In genomic region chrX:72269671-72270251, GRCh38 we compare ENCODE assay signal across 12 cellular contexts. TPM values are rescaled to one million over a fixed set of nuclear protein-coding genes. Genes with fewer than 3 reads are reported as not detected.
DNase-seq lines count a peak whose midpoint lies in the region; ATAC-seq and TF ChIP-seq lines count a peak whose summit lies in the region.
"Had no signal": no experiment of that assay in that cellular context is flagged by ENCODE, and none has a peak within 500 bp of the region (broad histone marks: within the 10 kb centered on the region; RNA-seq: fewer than 3 reads in every experiment).

No MANE protein-coding gene starts in this region.

- H3K27ac Mint-ChIP-seq in activated T-cell treated with anti-CD3 and anti-CD28 coated beads, Interleukin-2, amount 50 U/mL, for 72 hours, result peak overlapping the region; percentile 68
- H3K27ac Mint-ChIP-seq: activated B cell treated with CpG ODN at 0.5 μM for 24 hours had no signal

- peaks cover 54% of the 10 kb centered on the region for H3K4me1 Mint-ChIP-seq in activated T-cell treated with anti-CD3 and anti-CD28 coated beads, Interleukin-2, amount 50 U/mL, for 72 hours (ENCODE audit: low read depth)

- H3K4me1 ChIP-seq in ACC112 (ENCODE audit: control insufficient read depth, insufficient read depth, low read length, unreplicated experiment), result peaks cover 60% of the 10 kb centered on the region

- no peak overlapping the region for H2AFZ ChIP-seq in ACC112 (ENCODE audit: low read length, unreplicated experiment)

- no peaks in the 10 kb centered on the region for H3K27me3 ChIP-seq in ACC112 (ENCODE audit: insufficient read depth, low read length)

- peaks cover 21% of the 10 kb centered on the region for H3K79me2 ChIP-seq in ACC112 (ENCODE audit: control insufficient read depth, insufficient read depth, low read length, unreplicated experiment)

- peaks cover 20 to 50% of the 10 kb centered on the region in 2 donors for H3K36me3 Mint-ChIP-seq in activated T-cell treated with anti-CD3 and anti-CD28 coated beads, Interleukin-2, amount 50 U/mL, for 72 hours (ENCODE audit: insufficient read depth in 2 of 2)

- H3K4me3 Mint-ChIP-seq in activated T-cell treated with anti-CD3 and anti-CD28 coated beads, Interleukin-2, amount 50 U/mL, for 72 hours, result no peak overlapping the region
- H3K4me3 Mint-ChIP-seq: activated B cell treated with CpG ODN at 0.5 μM for 24 hours had no signal

- peaks cover 38% of the 10 kb centered on the region; the same call in 1 of the 2 replicates for H3K36me3 ChIP-seq in ACC112 (ENCODE audit: insufficient read depth, low read length)

- peak; percentile 33 for DNase-seq in HFF-Myc (ENCODE audit: extremely low read depth, low read depth)
- peak in 1 of 2 donors; percentile 33 for DNase-seq in activated T-cell treated with anti-CD3 and anti-CD28 coated beads, Interleukin-2, amount 50 U/mL, for 72 hours
- peak; percentile 22 for DNase-seq in hepatic stellate cell (ENCODE audit: low spot score)
- DNase-seq in ureter (ENCODE audit: low spot score), result no peak
- DNase-seq in germinal center (ENCODE audit: low spot score), result no peak
- DNase-seq in NCI-H2227 (lab: John Stamatoyannopoulos, UW; ENCODE audit: unreplicated experiment), result no peak
- DNase-seq in RPMI8226, result no peak
- DNase-seq: activated B cell treated with CpG ODN at 0.5 μM for 24 hours, DMS79, NCI-H2029 treated with DMSO at 0.1 percent for 48 hours had no signal

- H3K27ac ChIP-seq in ACC112 (ENCODE audit: low read depth, low read length), result peak overlapping the region; percentile 95

- no peaks in the 10 kb centered on the region for H3K9me3 Mint-ChIP-seq in activated T-cell treated with anti-CD3 and anti-CD28 coated beads, Interleukin-2, amount 50 U/mL, for 72 hours
- H3K9me3 Mint-ChIP-seq: activated B cell treated with CpG ODN at 0.5 μM for 24 hours had no signal

- H3K4me3 ChIP-seq in ACC112 (ENCODE audit: low read depth, low read length) (0 out of 2 replicates have a peak overlapping the region, but pooled peaks have one; percentile 25), HFF-Myc (replicated peaks; ENCODE audit: low read depth, low read length) (no peak overlapping the region)

- peak; percentile 50 to 55 for ATAC-seq in activated T-cell treated with anti-CD3 and anti-CD28 coated beads, Interleukin-2, amount 50 U/mL, for 72 hours (replicated peaks in 1 of 2)

- H3K27me3 Mint-ChIP-seq in activated T-cell treated with anti-CD3 and anti-CD28 coated beads, Interleukin-2, amount 50 U/mL, for 72 hours (ENCODE audit: low read depth), result no peaks in the 10 kb centered on the region
- H3K27me3 Mint-ChIP-seq: activated B cell treated with CpG ODN at 0.5 μM for 24 hours had no signal

- TF ChIP-seq CTCF in HFF-Myc (IDR thresholded peaks at IDR 0.05; ENCODE audit: low read depth, low read length, missing control alignments), result no peak

RNA-seq across cellular contexts. Expression of gene RPS4X, which starts 7.3 kb away (rescaled TPM):
- total RNA-seq in activated T-cell treated with anti-CD3 and anti-CD28 coated beads, Interleukin-2, amount 50 U/mL, for 72 hours, result 1,000 to 10,000 TPM; 1,394 to 2,332 TPM
- 1,737 TPM for total RNA-seq in ureter

RNA-seq across cellular contexts. Expression of gene ERCC6L, which starts 30.9 kb away (rescaled TPM):
- total RNA-seq in activated T-cell treated with anti-CD3 and anti-CD28 coated beads, Interleukin-2, amount 50 U/mL, for 72 hours, result 1 to 10 TPM; 5.4 to 6.5 TPM
- 0.26 TPM for total RNA-seq in ureter

RNA-seq across cellular contexts. Expression of gene CITED1, which starts 36.0 kb away (rescaled TPM):
- total RNA-seq in activated T-cell treated with anti-CD3 and anti-CD28 coated beads, Interleukin-2, amount 50 U/mL, for 72 hours, result under 1 TPM in 1 of 2 donors, not detected in 1; 0.38 TPM
- not detected for total RNA-seq in ureter
- total RNA-seq: activated B cell treated with CpG ODN at 0.5 μM for 24 hours, epithelial cell of proximal tubule had no signal

Comparison
In these comparisons a context has a peak if more than half of its experiments do, and no peak if none do; other contexts are left out.
1. DNase-seq: peak in HFF-Myc (single experiment) and hepatic stellate cell (single experiment); none in ureter (single experiment), germinal center (single experiment), NCI-H2227 (single experiment) and RPMI8226 (single experiment).